In the genomic region with DNA sequence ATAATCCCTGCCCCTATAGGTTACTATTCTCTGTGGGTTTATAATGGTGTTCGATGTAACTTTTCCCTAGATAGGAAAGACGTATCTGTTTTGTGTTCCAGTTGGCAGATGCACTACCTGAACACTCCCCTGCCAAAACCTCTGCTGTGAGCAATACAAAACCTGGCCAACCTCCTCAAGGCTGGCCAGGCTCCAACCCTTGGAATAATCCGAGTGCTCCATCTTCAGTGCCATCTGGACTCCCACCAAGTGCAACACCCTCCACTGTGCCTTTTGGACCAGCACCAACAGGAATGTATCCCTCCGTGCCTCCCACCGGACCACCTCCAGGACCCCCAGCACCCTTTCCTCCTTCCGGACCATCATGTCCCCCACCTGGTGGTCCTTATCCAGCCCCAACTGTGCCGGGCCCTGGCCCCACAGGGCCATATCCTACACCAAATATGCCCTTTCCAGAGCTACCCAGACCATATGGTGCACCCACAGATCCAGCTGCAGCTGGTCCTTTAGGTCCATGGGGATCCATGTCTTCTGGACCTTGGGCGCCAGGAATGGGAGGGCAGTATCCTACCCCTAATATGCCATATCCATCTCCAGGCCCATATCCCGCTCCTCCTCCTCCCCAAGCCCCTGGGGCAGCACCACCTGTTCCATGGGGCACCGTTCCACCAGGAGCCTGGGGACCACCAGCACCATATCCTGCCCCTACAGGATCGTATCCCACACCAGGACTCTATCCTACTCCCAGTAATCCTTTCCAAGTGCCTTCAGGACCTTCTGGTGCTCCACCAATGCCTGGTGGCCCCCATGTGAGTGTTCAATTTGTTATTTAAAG, we compare ENCODE assay signal across 12 cellular contexts. TPM values are rescaled to one million over a fixed set of nuclear protein-coding genes. Genes with fewer than 3 reads are reported as not detected.
DNase-seq lines count a peak whose midpoint lies in the region; ATAC-seq, FAIRE-seq and TF ChIP-seq lines count a peak whose summit lies in the region.
"Had no signal": no experiment of that assay in that cellular context is flagged by ENCODE, and none has a peak within 500 bp of the region (broad histone marks: within the 10 kb centered on the region; RNA-seq: fewer than 3 reads in every experiment).

No MANE protein-coding gene starts in this region.

- TF ChIP-seq CTCF in A549 (IDR thresholded peaks at IDR 0.05) (no peak), breast epithelium (IDR thresholded peaks at IDR 0.05) (no peak)

- DNase-seq in A549 (ENCODE audit: low read depth in 1 of 2, low spot score in 1 of 2) (no peak), NCI-H1092 treated with DMSO at 0.1 percent for 48 hours (lab: John Stamatoyannopoulos, UW) (peak; percentile 84), breast epithelium (ENCODE audit: low spot score in 2 of 2) (peak in 1 of 2 donors; percentile 29), memory B cell (ENCODE audit: low spot score in 2 of 2) (no peak), germinal center (ENCODE audit: low spot score) (no peak), NOMO-1 treated with DMSO at 0.1 percent for 48 hours (lab: John Stamatoyannopoulos, UW; ENCODE audit: unreplicated experiment) (no peak)
- no peak for DNase-seq in activated effector memory CD4-positive, alpha-beta T cell treated with Interleukin-2 at 50 U/mL for 16 hours
- DNase-seq: NCI-H82, SIG-M5 had no signal

- H3K9me3 Mint-ChIP-seq in memory B cell: no peaks in the 10 kb centered on the region

- H3K36me3 ChIP-seq in breast epithelium: no peaks in the 10 kb centered on the region
- H3K36me3 ChIP-seq: ovary had no signal

- POLR2A ChIA-PET in A549 (lab: Yijun Ruan, JAX): no interaction called here

- H3K36me3 Mint-ChIP-seq in memory B cell: peaks cover 33% of the 10 kb centered on the region

- no peaks in the 10 kb centered on the region for H3K27me3 Mint-ChIP-seq in memory B cell

- intact Hi-C loops in breast epithelium (cut with DNase I; ENCODE audit: low total_unique reads): no loop called here

- no peak overlapping the region for H3K27ac ChIP-seq in A549
- H3K27ac ChIP-seq in breast epithelium: peak overlapping the region; percentile 7 to 56
- H3K27ac ChIP-seq: ovary had no signal

- H3K27ac Mint-ChIP-seq in memory B cell: peak overlapping the region; percentile 78

- H3K4me3 ChIP-seq in A549 (no peak overlapping the region), breast epithelium (no peak overlapping the region)
- H3K4me3 ChIP-seq: HAP-1, ovary had no signal

- H3K4me1 ChIP-seq in A549 (no peaks in the 10 kb centered on the region), breast epithelium (no peaks in the 10 kb centered on the region)
- H3K4me1 ChIP-seq: HAP-1 had no signal

- no peaks in the 10 kb centered on the region for H3K27me3 ChIP-seq in breast epithelium
- H3K27me3 ChIP-seq: ovary had no signal

- no peak for TF ChIP-seq EP300 in A549 (IDR thresholded peaks at IDR 0.05)

- TF ChIP-seq POLR2A in A549 (IDR thresholded peaks at IDR 0.05; ENCODE audit: low read length) (no peak), breast epithelium (IDR thresholded peaks at IDR 0.05) (no peak)

- 95% methylated on average over 11 of the region's 11 CpGs for WGBS in A549 (ENCODE audit: missing lambda C conversion rate)

- peaks cover 18% of the 10 kb centered on the region for H3K4me1 Mint-ChIP-seq in memory B cell

- ATAC-seq in A549 (peak; percentile 42 to 49; a peak in 5 of 6 replicates), memory B cell (ENCODE audit: low read depth) (no peak), GM18909 (IDR thresholded peaks at IDR 0.05; ENCODE audit: poor library complexity, unreplicated experiment) (no peak)

- CTCF ChIA-PET in A549 (lab: Yijun Ruan, JAX): interaction anchor here (1.0 to 3.3 kb wide), 7 partner anchors 8 to 98 kb away, joined by 3 to 15 read pairs (median 4); a partner anchor contains a TSS

- peak overlapping the region; percentile 14 for H3K4me3 Mint-ChIP-seq in memory B cell

- H3K9me3 ChIP-seq in A549: no peaks in the 10 kb centered on the region
- H3K9me3 ChIP-seq in breast epithelium: no peaks in the 10 kb centered on the region
- H3K9me3 ChIP-seq: HAP-1, ovary had no signal

- FAIRE-seq in A549 (lab: Jason Lieb, UNC): no peak

- H3K4me2 ChIP-seq in A549: no peak overlapping the region

- no peak for TF ChIP-seq RAD21 in A549 (conservative IDR thresholded peaks at IDR 0.05 in 1 of 2, IDR thresholded peaks at IDR 0.05 in 1 of 2)

TF ChIP-seq in A549, 52 proteins besides CTCF, POLR2A, EP300 and RAD21:
- no peak for TF ChIP-seq JUNB (IDR thresholded peaks at IDR 0.05)

RNA-seq across cellular contexts. Expression of a gene that starts 11.3 kb away (rescaled TPM):
- polyA plus RNA-seq in A549 (2011; rRNA removed) (72.3 and 76.1 TPM in 2 replicates), A549 (2017; fragmentation: RNase III; extraction: RNeasy Plus Mini Kit Qiagen cat#74134 plus additional on column Dnase treatment) (42.9 to 48.2 TPM (median 43.0 TPM) in 3 replicates)
- polyA plus RNA-seq in A549 (2012; cell fraction: cytosol; rRNA removed): 145 and 182 TPM in 2 replicates
- 144 and 188 TPM in 2 replicates for polyA plus RNA-seq in A549 (2012; cell fraction: nucleus; rRNA removed)
- polyA minus RNA-seq in A549 (2011; rRNA and poly(A)+ RNA removed): 284 and 330 TPM in 2 replicates
- 10 to 100 TPM; 37.7 to 60.4 (median 39.4) TPM for total RNA-seq in breast epithelium

RNA-seq across cellular contexts. Expression of a gene that starts 35.7 kb away (rescaled TPM):
- polyA plus RNA-seq in A549 (2011; rRNA removed): 15.3 and 15.9 TPM in 2 replicates
- 3.0 TPM in 2 replicates for polyA plus RNA-seq in A549 (2012; cell fraction: cytosol; rRNA removed)
- polyA plus RNA-seq in A549 (2012; cell fraction: nucleus; rRNA removed): 1.6 and 2.8 TPM in 2 replicates
- 16.4 to 20.7 TPM (median 18.4 TPM) in 3 replicates for polyA plus RNA-seq in A549 (2017; fragmentation: RNase III; extraction: RNeasy Plus Mini Kit Qiagen cat#74134 plus additional on column Dnase treatment)
- 26.5 and 26.9 TPM in 2 replicates for polyA minus RNA-seq in A549 (2011; rRNA and poly(A)+ RNA removed)
- total RNA-seq in breast epithelium: 10 to 100 TPM; 16.0 to 23.3 (median 16.3) TPM

RNA-seq across cellular contexts. Expression of a gene that starts 35.8 kb away (rescaled TPM):
- 21.1 and 35.6 TPM in 2 replicates for polyA plus RNA-seq in A549 (2011; rRNA removed)
- 5.8 and 6.0 TPM in 2 replicates for polyA plus RNA-seq in A549 (2012; cell fraction: cytosol; rRNA removed)
- 3.5 and 3.9 TPM in 2 replicates for polyA plus RNA-seq in A549 (2012; cell fraction: nucleus; rRNA removed)
- polyA plus RNA-seq in A549 (2017; fragmentation: RNase III; extraction: RNeasy Plus Mini Kit Qiagen cat#74134 plus additional on column Dnase treatment): 14.4 to 16.3 TPM (median 16.0 TPM) in 3 replicates
- polyA minus RNA-seq in A549 (2011; rRNA and poly(A)+ RNA removed): 17.9 and 19.7 TPM in 2 replicates
- total RNA-seq in breast epithelium: 1 to 10 TPM; 1.8 to 3.5 (median 2.3) TPM

Comparison
In these comparisons a context has a peak if more than half of its experiments do, and no peak if none do; other contexts are left out.
1. ATAC-seq: peak in A549 (2 of 2); none in memory B cell (single experiment) and GM18909 (single experiment).
2. H3K27ac ChIP-seq: peak in breast epithelium (2 of 2); none in A549 (0 of 2).